8 cellular contexts compared by ENCODE assay signal in genomic region chr1:46166521-46167462, GRCh38.
DNase-seq lines count a peak whose midpoint lies in the region; ATAC-seq and TF ChIP-seq lines count a peak whose summit lies in the region.

No MANE protein-coding gene starts in this region.

- ATAC-seq in GM19438 (IDR thresholded peaks at IDR 0.05; ENCODE audit: low read depth, unreplicated experiment) (peak; percentile 59), GM21423 (IDR thresholded peaks at IDR 0.05; ENCODE audit: unreplicated experiment) (no peak)

- peaks cover 13% of the 10 kb centered on the region for H3K27me3 ChIP-seq in mucosa of stomach (ENCODE audit: control insufficient read depth, insufficient read depth, low read length)

- no peaks in the 10 kb centered on the region for H3K9me3 ChIP-seq in mucosa of stomach (ENCODE audit: control insufficient read depth, low read length)

- H3K4me3 ChIP-seq in coronary artery: peak overlapping the region; percentile 68
- H3K4me3 ChIP-seq in mucosa of stomach (ENCODE audit: low read length): no peak overlapping the region

- no peak for TF ChIP-seq CTCF in coronary artery (IDR thresholded peaks at IDR 0.05)

- peak overlapping the region; percentile 36 for H3K9ac ChIP-seq in mucosa of stomach (ENCODE audit: low read length)

- no peaks in the 10 kb centered on the region for H3K36me3 ChIP-seq in mucosa of stomach (ENCODE audit: control insufficient read depth, insufficient read depth, low read length)

- H3K27ac ChIP-seq in coronary artery: peak overlapping the region; percentile 15 to 72

- peaks cover 22% of the 10 kb centered on the region for H3K4me1 ChIP-seq in mucosa of stomach (ENCODE audit: control insufficient read depth, insufficient read depth, low read length)

- DNase-seq in activated CD4-positive, CD25-positive, alpha-beta regulatory T cell treated with anti-CD3 and anti-CD28 coated beads, Interleukin-2, amount 50 U/mL, for 72 hours: peak; percentile 60
- DNase-seq in coronary artery (ENCODE audit: low spot score) (no peak), superior temporal gyrus (ENCODE audit: extremely low spot score) (peak; percentile 25), SKM-1 treated with dmso at 0.1 percent for 144 hours (lab: John Stamatoyannopoulos, UW; ENCODE audit: unreplicated experiment) (no peak), middle frontal gyrus (ENCODE audit: extremely low spot score, low spot score) (no peak)

Comparison
In these comparisons a context has a peak if more than half of its experiments do, and no peak if none do; other contexts are left out.
1. DNase-seq: peak in activated CD4-positive, CD25-positive, alpha-beta regulatory T cell treated with anti-CD3 and anti-CD28 coated beads, Interleukin-2, amount 50 U/mL, for 72 hours (single experiment) and superior temporal gyrus (single experiment); none in coronary artery (single experiment), SKM-1 treated with dmso at 0.1 percent for 144 hours (single experiment) and middle frontal gyrus (single experiment).